In the genomic region with DNA sequence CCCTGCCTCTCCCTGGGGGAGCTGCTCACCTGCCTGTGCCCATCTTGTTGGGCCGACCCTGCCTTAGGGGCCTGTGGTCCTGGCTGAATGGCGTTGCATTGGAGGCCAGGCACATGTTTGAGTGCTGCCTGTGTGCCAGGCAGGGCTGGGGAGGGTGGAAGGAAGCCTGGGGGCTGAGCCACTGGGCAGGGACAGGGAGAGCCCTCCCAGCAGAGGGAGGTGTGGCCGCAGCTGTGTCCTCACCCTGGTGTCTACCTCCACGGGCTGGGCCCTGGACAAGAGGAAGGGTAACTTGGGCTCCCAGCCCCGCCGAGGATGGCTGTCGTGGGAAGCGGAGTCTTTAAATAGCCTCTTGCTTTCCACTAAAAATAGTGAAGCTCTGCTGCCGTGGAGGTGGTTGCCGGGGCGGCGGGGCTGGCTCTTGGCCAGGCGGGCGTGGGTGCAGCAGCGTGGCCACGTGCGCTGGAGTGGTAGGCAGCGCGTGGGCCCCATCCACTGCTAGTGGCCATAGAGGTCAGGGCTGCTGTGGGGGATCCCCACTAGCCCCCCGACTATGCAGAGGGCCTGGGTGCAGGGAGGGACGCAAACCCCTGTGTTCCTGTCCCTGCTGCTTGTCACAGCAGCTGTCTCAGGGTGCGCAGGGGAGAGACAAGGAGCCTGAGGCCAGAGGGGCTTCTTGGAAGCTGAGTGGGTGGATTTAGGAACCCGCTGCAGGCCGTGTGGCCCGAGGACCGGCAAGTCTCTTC, we compare ENCODE assay signal across 17 cellular contexts. TPM values are rescaled to one million over a fixed set of nuclear protein-coding genes. Genes with fewer than 3 reads are reported as not detected.
DNase-seq lines count a peak whose midpoint lies in the region; ATAC-seq and TF ChIP-seq lines count a peak whose summit lies in the region.
"Had no signal": no experiment of that assay in that cellular context is flagged by ENCODE, and none has a peak within 500 bp of the region (broad histone marks: within the 10 kb centered on the region; RNA-seq: fewer than 3 reads in every experiment).

No MANE protein-coding gene starts in this region.

- H3K4me1 ChIP-seq in skeletal muscle satellite cell (ENCODE audit: control insufficient read depth, insufficient read depth, low read length), result peaks cover 48% of the 10 kb centered on the region

- H3K36me3 ChIP-seq in skeletal muscle satellite cell (ENCODE audit: insufficient read depth, low read length), result peaks cover 17% of the 10 kb centered on the region

- no peaks in the 10 kb centered on the region for H3K9me3 ChIP-seq in skeletal muscle satellite cell (replicated peaks; ENCODE audit: low read length)

- DNase-seq in MV-4-11 (lab: John Stamatoyannopoulos, UW) (peak; percentile 34), caudate nucleus (lab: John Stamatoyannopoulos, UW) (peak in 44 of 61 donors; percentile 11 to 84 (median 56)), NAMALWA (ENCODE audit: low spot score) (no peak), GM20000 (ENCODE audit: low spot score) (no peak)
- DNase-seq: activated CD8-positive, alpha-beta T cell treated with anti-CD3 and anti-CD28 coated beads for 36 hours; activated gamma-delta T cell treated with Interleukin-2 at 50 U/mL for 16 hours; cerebellar nuclear complex; mesendoderm; NCI-H1694; NCI-H69; stimulated activated CD4-positive, alpha-beta T cell treated with anti-CD3 and anti-CD28 coated beads, Interleukin-2, amount 100 ng/mL, for 48 hours; stimulated activated naive CD4-positive, alpha-beta T cell had no signal

- ATAC-seq in HG03342 (IDR thresholded peaks at IDR 0.05; ENCODE audit: unreplicated experiment) (no peak), GM21526 (IDR thresholded peaks at IDR 0.05; ENCODE audit: low FRiP score, unreplicated experiment) (no peak)
- ATAC-seq: activated CD8-positive, alpha-beta T cell treated with anti-CD3 and anti-CD28 coated beads for 36 hours; esophagus mucosa had no signal

- H3K27ac ChIP-seq in caudate nucleus (ENCODE audit: low read depth, low read length) (peak overlapping the region; percentile 87), layer of hippocampus (ENCODE audit: low read depth, low read length) (peak overlapping the region; percentile 38)

- H3K4me3 ChIP-seq in skeletal muscle satellite cell (ENCODE audit: low read length), result peak overlapping the region; percentile 32

- H3K9ac ChIP-seq in skeletal muscle satellite cell (ENCODE audit: low read depth, low read length), result no peak overlapping the region

- TF ChIP-seq CTCF in GM20000 (IDR thresholded peaks at IDR 0.05; ENCODE audit: extremely low read depth, missing control alignments), result no peak

- peak overlapping the region; percentile 62 for H3K4me2 ChIP-seq in skeletal muscle satellite cell (ENCODE audit: low read length)

- H3K27me3 ChIP-seq in layer of hippocampus (ENCODE audit: control insufficient read depth, insufficient read depth, low read length), result no peaks in the 10 kb centered on the region
- no peaks in the 10 kb centered on the region for H3K27me3 ChIP-seq in skeletal muscle satellite cell (ENCODE audit: control insufficient read depth, insufficient read depth, low read length)

RNA-seq across cellular contexts. Expression of a gene that starts 6.2 kb away (rescaled TPM):
- total RNA-seq in skeletal muscle satellite cell (2012; rRNA removed), result 10.3 and 11.4 TPM in 2 replicates

RNA-seq across cellular contexts. Expression of a gene that starts 13.0 kb away (rescaled TPM):
- total RNA-seq in skeletal muscle satellite cell (2012; rRNA removed), result 2.0 TPM in 2 replicates
- total RNA-seq: activated CD8-positive, alpha-beta T cell treated with anti-CD3 and anti-CD28 coated beads for 36 hours had no signal

RNA-seq across cellular contexts. Expression of a gene that starts 20.8 kb away (rescaled TPM):
- total RNA-seq in skeletal muscle satellite cell (2012; rRNA removed), result 34.2 and 43.9 TPM in 2 replicates

RNA-seq across cellular contexts. Expression of a gene that starts 21.9 kb away (rescaled TPM):
- total RNA-seq in skeletal muscle satellite cell (2012; rRNA removed), result 325 and 449 TPM in 2 replicates

RNA-seq across cellular contexts. Expression of a gene that starts 57.8 kb away (rescaled TPM):
- 22.3 and 23.6 TPM in 2 replicates for total RNA-seq in skeletal muscle satellite cell (2012; rRNA removed)

Comparison
In these comparisons a context has a peak if more than half of its experiments do, and no peak if none do; other contexts are left out.
1. DNase-seq: peak in MV-4-11 (single experiment) and caudate nucleus (44 of 61); none in NAMALWA (single experiment) and GM20000 (single experiment).